Comparison of ENCODE assay signal across 2 cellular contexts in genomic region chr2:34494192-34494591, GRCh38.
DNase-seq lines count a peak whose midpoint lies in the region; ATAC-seq lines count a peak whose summit lies in the region.
"Not testable (repeated sequence)": the region's sequence is repeated elsewhere in the genome, so short reads cannot be mapped to it uniquely, and the experiment has no call there.

No MANE protein-coding gene starts in this region.

- H3K27me3 ChIP-seq in right cardiac atrium (ENCODE audit: control insufficient read depth, insufficient read depth) = not testable (repeated sequence)

- not testable (repeated sequence) for H3K4me1 ChIP-seq in right cardiac atrium (ENCODE audit: control insufficient read depth, insufficient read depth, low read length)

- H3K27ac ChIP-seq in right cardiac atrium (ENCODE audit: low read length) = not testable (repeated sequence)

- not testable (repeated sequence) for H3K4me3 ChIP-seq in right cardiac atrium (ENCODE audit: low read length)

- DNase-seq in right cardiac atrium = peak in 2 of 3 donors; percentile 6 to 41
- DNase-seq in posterior vena cava (ENCODE audit: low spot score) = peak; percentile 71

- not testable (repeated sequence) for H3K9me3 ChIP-seq in right cardiac atrium (ENCODE audit: control insufficient read depth, low read length)

- ATAC-seq in right cardiac atrium = not testable (repeated sequence)

- intact Hi-C loops in right cardiac atrium (cut with DNase I); posterior vena cava (cut with DNase I): not testable (repeated sequence)

- 94% methylated on average over 14 of the region's 18 CpGs for WGBS in right cardiac atrium
